In genomic region chr4:145195167-145195952, GRCh38 we compare ENCODE assay signal across 1 cellular context.
TF ChIP-seq lines count a peak whose summit lies in the region.

No MANE protein-coding gene starts in this region.

TF ChIP-seq in GM23338, 12 proteins besides CTCF, POLR2A, EP300 and RAD21 (continued from another document):
- TF ChIP-seq STAT1 (IDR thresholded peaks at IDR 0.05; ENCODE audit: unreplicated experiment) (no peak), JUNB (IDR thresholded peaks at IDR 0.05; ENCODE audit: unreplicated experiment) (no peak), ZNF462 (CRISPR knock-in tag; IDR thresholded peaks at IDR 0.05) (no peak)
